Comparison of ENCODE assay signal across 1 cellular context in the genomic region with DNA sequence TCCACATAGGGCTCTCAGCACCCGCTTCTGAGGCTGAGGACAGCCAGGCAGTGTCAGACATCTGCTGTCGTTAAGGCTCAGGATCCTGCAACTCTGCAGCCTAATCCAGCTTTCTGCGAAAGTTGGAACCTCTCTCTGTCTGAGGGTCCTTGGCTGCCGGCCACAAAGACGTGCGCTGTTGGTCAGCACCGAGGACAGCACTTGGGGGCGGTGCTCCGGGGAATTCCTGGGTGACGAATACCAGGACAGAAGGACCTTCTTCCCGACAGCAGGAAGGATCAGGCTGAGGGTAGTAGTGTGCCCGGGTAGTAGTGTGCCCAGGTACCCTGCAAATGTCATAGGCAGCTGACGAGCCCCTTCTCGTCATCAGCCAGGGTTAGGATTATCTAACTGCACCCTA.
TF ChIP-seq lines count a peak whose summit lies in the region.

No MANE protein-coding gene starts in this region.

TF ChIP-seq in H1, 55 proteins besides CTCF, POLR2A, EP300 and RAD21:
- TF ChIP-seq SP1 (IDR thresholded peaks at IDR 0.05; ENCODE audit: low read depth, low read length) (peak; percentile 77; the same call in 1 of the 2 replicates), KDM1A (IDR thresholded peaks at IDR 0.05; ENCODE audit: borderline replicate concordance, low read length) (no peak), CREB1 (IDR thresholded peaks at IDR 0.05) (peak; percentile 74), SIN3A (conservative IDR thresholded peaks at IDR 0.05 in 1 of 2, IDR thresholded peaks at IDR 0.05 in 1 of 2; ENCODE audit: low read depth in 1 of 2, low read length in 2 of 2) (peak; percentile 55 to 93; a peak in 2 of 4 replicates), SAP30 (IDR thresholded peaks at IDR 0.05; ENCODE audit: insufficient read depth, insufficient replicate concordance, low read length) (peak; percentile 79), JUND (IDR thresholded peaks at IDR 0.05; ENCODE audit: low read length) (0 out of 2 replicates have a peak, but pooled peaks have one; percentile 33), YY1 (IDR thresholded peaks at IDR 0.05; ENCODE audit: low read depth, low read length) (no peak), SP4 (IDR thresholded peaks at IDR 0.05; ENCODE audit: low read length) (peak; percentile 82; the same call in 1 of the 2 replicates), SIX5 (IDR thresholded peaks at IDR 0.05; ENCODE audit: low read depth, low read length) (no peak), SP2 (IDR thresholded peaks at IDR 0.05; ENCODE audit: low read length) (no peak), EGR1 (IDR thresholded peaks at IDR 0.05; ENCODE audit: borderline replicate concordance, low read depth, low read length) (no peak), CTBP2 (IDR thresholded peaks at IDR 0.05; ENCODE audit: borderline replicate concordance, insufficient read depth, insufficient read length, low read length) (no peak), GTF2F1 (IDR thresholded peaks at IDR 0.05; ENCODE audit: borderline replicate concordance, low read depth, low read length) (no peak), POU5F1 (IDR thresholded peaks at IDR 0.05; ENCODE audit: low read depth, low read length) (no peak), EZH2 (IDR thresholded peaks at IDR 0.05; ENCODE audit: low read depth, low read length, severe bottlenecking) (no peak), TEAD4 (IDR thresholded peaks at IDR 0.05; ENCODE audit: low read depth, low read length) (peak; percentile 98)
- TF ChIP-seq, protein P1, sequence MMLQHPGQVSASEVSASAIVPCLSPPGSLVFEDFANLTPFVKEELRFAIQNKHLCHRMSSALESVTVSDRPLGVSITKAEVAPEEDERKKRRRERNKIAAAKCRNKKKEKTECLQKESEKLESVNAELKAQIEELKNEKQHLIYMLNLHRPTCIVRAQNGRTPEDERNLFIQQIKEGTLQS (IDR thresholded peaks at IDR 0.05; ENCODE audit: insufficient read depth, low read depth, low read length), result no peak
